Comparison of ENCODE assay signal across 8 cellular contexts in the genomic region with DNA sequence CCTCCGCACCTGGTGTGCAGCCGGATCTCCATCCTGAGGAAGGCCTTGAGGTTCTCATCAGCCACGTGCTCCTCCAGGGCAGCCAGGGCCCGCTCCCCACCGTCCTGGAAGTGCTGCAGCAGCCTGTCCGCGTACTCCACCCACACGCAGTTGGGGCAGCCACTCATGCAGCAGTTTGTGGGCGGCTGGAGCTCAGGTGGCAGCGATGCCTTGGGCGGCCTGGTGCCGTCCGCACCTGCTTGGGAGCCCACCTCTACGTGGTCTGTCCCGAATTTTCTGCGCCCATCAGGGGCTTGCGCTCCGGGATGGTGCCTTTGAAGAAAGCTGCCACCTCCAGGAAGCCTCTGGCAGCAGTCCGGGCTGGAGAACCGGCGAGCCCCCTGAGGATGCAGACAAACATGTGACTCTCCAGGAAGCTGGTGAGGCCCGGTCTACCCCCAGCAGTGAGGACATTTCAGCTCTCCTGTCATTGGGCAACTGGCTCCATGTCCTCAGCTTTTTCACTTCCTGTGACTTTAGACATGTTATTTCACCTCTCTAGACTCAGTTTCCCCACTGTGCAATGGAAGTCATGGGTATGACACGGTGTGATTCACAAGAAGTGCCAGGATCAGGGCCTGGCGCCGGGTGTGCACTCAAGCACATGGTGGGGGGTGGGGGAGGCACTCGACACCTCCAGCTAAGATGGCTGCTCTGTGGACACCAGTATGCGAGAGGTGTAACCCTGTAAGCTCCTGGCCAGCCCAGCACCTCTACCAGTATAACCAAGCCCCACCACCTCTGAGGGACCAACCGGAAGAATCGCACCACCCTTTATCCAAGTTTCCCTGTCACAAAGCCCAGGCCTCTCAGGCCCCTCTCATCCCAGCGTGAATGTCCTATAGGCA.
A peak's percentile ranks its signal among the peaks of the same experiment; 100 is the strongest.
DNase-seq lines count a peak whose midpoint lies in the region; ATAC-seq and FAIRE-seq lines count a peak whose summit lies in the region.

No MANE protein-coding gene starts in this region.

- DNase-seq in COR-L47 (lab: John Stamatoyannopoulos, UW) (peak; percentile 9), HCEC 1CT (peak; percentile 17), RCC 7860 (ENCODE audit: low spot score) (peak; percentile 11)
- peak; percentile 74 for DNase-seq in activated naive CD8-positive, alpha-beta T cell treated with anti-CD3 and anti-CD28 coated beads, Interleukin-2, amount 50 U/mL, for 24 hours
- DNase-seq in stimulated activated CD4-positive, alpha-beta T cell treated with anti-CD3 and anti-CD28 coated beads, Interleukin-15, amount 100 ng/mL, for 24 hours, result peak; percentile 79

- peaks cover 49% of the 10 kb centered on the region for H3K4me1 Mint-ChIP-seq in activated naive CD8-positive, alpha-beta T cell treated with anti-CD3 and anti-CD28 coated beads, Interleukin-2, amount 50 U/mL, for 24 hours

- peak overlapping the region; percentile 97 for H3K4me3 Mint-ChIP-seq in activated naive CD8-positive, alpha-beta T cell treated with anti-CD3 and anti-CD28 coated beads, Interleukin-2, amount 50 U/mL, for 24 hours

- no peaks in the 10 kb centered on the region for H3K27me3 ChIP-seq in iPS-15b (ENCODE audit: control insufficient read depth, insufficient read depth, low read length)

- H3K4me1 ChIP-seq in iPS-15b (ENCODE audit: control insufficient read depth, insufficient read depth, low read length), result peaks cover 4% of the 10 kb centered on the region

- peak overlapping the region; percentile 96 for H3K4me3 ChIP-seq in iPS-15b (ENCODE audit: low read depth, low read length)

- no peak for FAIRE-seq in RCC 7860 (lab: Jason Lieb, UNC)

- no peaks in the 10 kb centered on the region for H3K9me3 ChIP-seq in iPS-15b (ENCODE audit: control insufficient read depth, insufficient read depth, low read length)

- H3K27me3 Mint-ChIP-seq in activated naive CD8-positive, alpha-beta T cell treated with anti-CD3 and anti-CD28 coated beads, Interleukin-2, amount 50 U/mL, for 24 hours, result no peaks in the 10 kb centered on the region

- peaks cover 30% of the 10 kb centered on the region for H3K36me3 Mint-ChIP-seq in activated naive CD8-positive, alpha-beta T cell treated with anti-CD3 and anti-CD28 coated beads, Interleukin-2, amount 50 U/mL, for 24 hours (ENCODE audit: low read depth)

- peak overlapping the region; percentile 89 for H3K9ac ChIP-seq in iPS-15b (ENCODE audit: low read depth, low read length)

- peak overlapping the region; percentile 98 for H3K27ac Mint-ChIP-seq in activated naive CD8-positive, alpha-beta T cell treated with anti-CD3 and anti-CD28 coated beads, Interleukin-2, amount 50 U/mL, for 24 hours

- ATAC-seq in activated naive CD8-positive, alpha-beta T cell treated with anti-CD3 and anti-CD28 coated beads, Interleukin-2, amount 50 U/mL, for 24 hours, result peak; percentile 37
- ATAC-seq in GM19452 (IDR thresholded peaks at IDR 0.05; ENCODE audit: unreplicated experiment), result no peak
- no peak for ATAC-seq in HG02884 (IDR thresholded peaks at IDR 0.05; ENCODE audit: unreplicated experiment)

- H3K9me3 Mint-ChIP-seq in activated naive CD8-positive, alpha-beta T cell treated with anti-CD3 and anti-CD28 coated beads, Interleukin-2, amount 50 U/mL, for 24 hours, result no peaks in the 10 kb centered on the region

- H3K36me3 ChIP-seq in iPS-15b (ENCODE audit: control insufficient read depth, insufficient read depth, low read length), result peaks cover 24% of the 10 kb centered on the region

Comparison
In these comparisons a context has a peak if more than half of its experiments do, and no peak if none do; other contexts are left out.
1. DNase-seq: peak in every context shown above with its lines; median percentile 79 in stimulated activated CD4-positive, alpha-beta T cell treated with anti-CD3 and anti-CD28 coated beads, Interleukin-15, amount 100 ng/mL, for 24 hours; 74 in activated naive CD8-positive, alpha-beta T cell treated with anti-CD3 and anti-CD28 coated beads, Interleukin-2, amount 50 U/mL, for 24 hours; 17 in HCEC 1CT; 11 in RCC 7860; 9 in COR-L47.